7 cellular contexts compared by ENCODE assay signal in genomic region chr12:112448165-112448564, GRCh38. TPM values are rescaled to one million over a fixed set of nuclear protein-coding genes. Genes with fewer than 3 reads are reported as not detected.
A peak's percentile ranks its signal among the peaks of the same experiment; 100 is the strongest.
DNase-seq lines count a peak whose midpoint lies in the region; ATAC-seq and TF ChIP-seq lines count a peak whose summit lies in the region.
"Not testable (repeated sequence)": the region's sequence is repeated elsewhere in the genome, so short reads cannot be mapped to it uniquely, and the experiment has no call there.

No MANE protein-coding gene starts in this region.

- not testable (repeated sequence) for H3K4me3 ChIP-seq in MG63, gastroesophageal sphincter, gastrocnemius medialis, upper lobe of right lung

- intact Hi-C loops in gastrocnemius medialis (cut with DNase I; ENCODE audit: low total_unique reads); upper lobe of right lung (cut with DNase I): not testable (repeated sequence)

- not testable (repeated sequence) for TF ChIP-seq EP300 in gastroesophageal sphincter (IDR thresholded peaks at IDR 0.05)

- not testable (repeated sequence) for ATAC-seq in activated CD8-positive, alpha-beta memory T cell treated with anti-CD3 and anti-CD28 coated beads, Interleukin-2, amount 10 ng/mL, durations not matched to agents 7 days and 5 days
- ATAC-seq in gastroesophageal sphincter (peak; percentile 51), gastrocnemius medialis (peak; percentile 47 to 49), upper lobe of right lung (peak; percentile 53)

- 85 to 86% methylated on average over 2 of the region's 2 CpGs for WGBS in gastroesophageal sphincter (ENCODE audit: low coverage in 1 of 2), 2 donors

- TF ChIP-seq CTCF in gastroesophageal sphincter (IDR thresholded peaks at IDR 0.05); gastrocnemius medialis (IDR thresholded peaks at IDR 0.05 in 4 of 5, conservative IDR thresholded peaks at IDR 0.05 in 1 of 5); upper lobe of right lung (IDR thresholded peaks at IDR 0.05): not testable (repeated sequence)

- H3K27me3 Mint-ChIP-seq in activated CD8-positive, alpha-beta memory T cell treated with anti-CD3 and anti-CD28 coated beads, Interleukin-2, amount 10 ng/mL, durations not matched to agents 7 days and 5 days = not testable (repeated sequence)

- H3K36me3 ChIP-seq in MG63 (peaks cover 48% of the 10 kb centered on the region), gastroesophageal sphincter (peaks cover 0 to 75% of the 10 kb centered on the region in 2 donors), gastrocnemius medialis (peaks cover 0 to 61% of the 10 kb centered on the region in 2 donors), upper lobe of right lung (peaks cover 64% of the 10 kb centered on the region)

- H3K36me3 Mint-ChIP-seq in activated CD8-positive, alpha-beta memory T cell treated with anti-CD3 and anti-CD28 coated beads, Interleukin-2, amount 10 ng/mL, durations not matched to agents 7 days and 5 days = peaks cover 27% of the 10 kb centered on the region

- not testable (repeated sequence) for H3K4me1 ChIP-seq in gastroesophageal sphincter, gastrocnemius medialis, upper lobe of right lung

- not testable (repeated sequence) for TF ChIP-seq POLR2A in gastroesophageal sphincter (IDR thresholded peaks at IDR 0.05); gastrocnemius medialis (IDR thresholded peaks at IDR 0.05)

- not testable (repeated sequence) for H3K27ac ChIP-seq in gastroesophageal sphincter, upper lobe of right lung
- peak overlapping the region in 1 of 4 donors; percentile 12 for H3K27ac ChIP-seq in gastrocnemius medialis

- CTCF ChIA-PET in activated CD8-positive, alpha-beta memory T cell treated with anti-CD3 and anti-CD28 coated beads, Interleukin-2, amount 10 ng/mL, durations not matched to agents 7 days and 5 days (lab: Charles Lee) = not testable (repeated sequence)

- H3K9me3 Mint-ChIP-seq in activated CD8-positive, alpha-beta memory T cell treated with anti-CD3 and anti-CD28 coated beads, Interleukin-2, amount 10 ng/mL, durations not matched to agents 7 days and 5 days (ENCODE audit: low read depth) = not testable (repeated sequence)

- in situ Hi-C loops in gastrocnemius medialis (cut with MboI; ENCODE audit: low sequenced_read_pairs in 4 of 4) = not testable (repeated sequence)

- H3K27me3 ChIP-seq in MG63, gastroesophageal sphincter, gastrocnemius medialis, upper lobe of right lung: not testable (repeated sequence)

- H3K4me3 Mint-ChIP-seq in activated CD8-positive, alpha-beta memory T cell treated with anti-CD3 and anti-CD28 coated beads, Interleukin-2, amount 10 ng/mL, durations not matched to agents 7 days and 5 days = not testable (repeated sequence)

- H3K27ac Mint-ChIP-seq in activated CD8-positive, alpha-beta memory T cell treated with anti-CD3 and anti-CD28 coated beads, Interleukin-2, amount 10 ng/mL, durations not matched to agents 7 days and 5 days = peak overlapping the region; percentile 5

- DNase-seq in MG63 = peak; percentile 28
- DNase-seq in activated CD8-positive, alpha-beta memory T cell treated with anti-CD3 and anti-CD28 coated beads, Interleukin-2, amount 10 ng/mL, durations not matched to agents 7 days and 5 days; upper lobe of right lung: not testable (repeated sequence)
- DNase-seq in amniotic epithelial cell (ENCODE audit: low read depth) = peak; percentile 19
- DNase-seq in fibroblast of gingiva (ENCODE audit: low read depth) = peak; percentile 74
- peak; percentile 4 to 16 for DNase-seq in gastrocnemius medialis

- not testable (repeated sequence) for H3K9me3 ChIP-seq in MG63, gastroesophageal sphincter, gastrocnemius medialis, upper lobe of right lung

- peaks cover 24% of the 10 kb centered on the region for H3K4me1 Mint-ChIP-seq in activated CD8-positive, alpha-beta memory T cell treated with anti-CD3 and anti-CD28 coated beads, Interleukin-2, amount 10 ng/mL, durations not matched to agents 7 days and 5 days

RNA-seq across cellular contexts. Expression of gene PTPN11, which starts 29.4 kb away (rescaled TPM):
- total RNA-seq in MG63 (2014; rRNA removed; shearing (Covaris generic); ENCODE audit: low replicate concordance) = 18.5 and 48.3 TPM in 2 replicates
- total RNA-seq in activated CD8-positive, alpha-beta memory T cell treated with anti-CD3 and anti-CD28 coated beads, Interleukin-2, amount 10 ng/mL, durations not matched to agents 7 days and 5 days = 100 to 1,000 TPM in 1 of 2 experiments, 10 to 100 TPM in 1; 90.9 to 118 TPM
- 100 to 1,000 TPM; 131 to 178 (median 141) TPM for total RNA-seq in gastroesophageal sphincter
- 100 to 1,000 TPM; 112 to 235 (median 163) TPM for total RNA-seq in gastrocnemius medialis
- total RNA-seq in upper lobe of right lung = 98.7 TPM

RNA-seq across cellular contexts. Expression of gene RPL6, which starts 38.8 kb away (rescaled TPM):
- 2,256 and 2,803 TPM in 2 replicates for total RNA-seq in MG63 (2014; rRNA removed; shearing (Covaris generic); ENCODE audit: low replicate concordance)
- total RNA-seq in activated CD8-positive, alpha-beta memory T cell treated with anti-CD3 and anti-CD28 coated beads, Interleukin-2, amount 10 ng/mL, durations not matched to agents 7 days and 5 days = 1,000 to 10,000 TPM in 1 of 2 experiments, 100 to 1,000 TPM in 1; 778 to 1,078 TPM
- total RNA-seq in gastroesophageal sphincter (1,000 to 10,000 TPM in 3 of 4 donors, 100 to 1,000 TPM in 1; 947 to 1,918 (median 1,526) TPM), gastrocnemius medialis (1,000 to 10,000 TPM in 3 of 4 donors, 100 to 1,000 TPM in 1; 915 to 1,203 (median 1,138) TPM), upper lobe of right lung (811 TPM)
